Comparison of ENCODE assay signal across 28 cellular contexts in the genomic region with DNA sequence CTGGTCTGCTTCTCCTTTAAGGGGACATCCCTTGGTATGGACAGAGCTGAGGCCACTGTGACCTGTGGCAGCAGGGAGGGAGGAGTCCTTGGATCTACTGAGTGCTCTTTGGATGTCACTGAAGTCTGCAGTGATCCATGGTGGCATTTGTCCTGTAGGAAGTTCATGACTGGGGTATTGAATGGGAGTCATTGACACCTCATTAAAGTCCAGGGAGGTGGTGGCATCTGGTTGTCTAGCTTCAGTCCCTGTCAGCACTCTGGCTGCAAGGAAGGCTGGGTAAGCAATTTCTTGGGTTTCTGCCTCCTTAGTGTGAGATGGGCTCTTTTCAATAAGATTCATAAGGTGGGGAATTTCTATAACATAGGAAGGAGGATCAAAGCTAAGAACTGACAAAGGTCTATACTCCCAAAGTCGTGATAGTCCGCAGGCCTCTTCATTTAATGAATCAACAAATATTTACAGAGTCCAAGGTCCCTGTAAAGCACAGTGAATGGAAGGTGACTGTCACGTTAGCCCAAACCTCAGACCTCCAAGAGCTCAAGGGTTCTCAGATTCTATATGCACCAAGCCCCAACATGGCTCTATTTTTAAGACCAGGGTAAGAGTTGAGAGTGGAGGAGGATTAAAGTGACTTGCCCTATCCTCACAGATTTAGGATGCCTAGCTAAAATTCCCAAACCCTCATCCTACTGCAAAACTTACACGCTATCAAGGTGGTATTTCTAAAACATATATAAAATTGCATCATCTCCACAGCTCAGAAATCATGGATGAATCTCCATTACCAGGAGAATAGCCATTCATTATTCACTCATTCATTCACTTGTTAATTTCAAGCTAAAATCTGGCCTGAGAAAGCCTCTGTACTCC.
"Had no signal": no experiment of that assay in that cellular context is flagged by ENCODE, and none has a peak within 500 bp of the region (broad histone marks: within the 10 kb centered on the region; RNA-seq: fewer than 3 reads in every experiment).

No MANE protein-coding gene starts in this region.

- H3K4me1 Mint-ChIP-seq: activated CD4-positive, alpha-beta T cell treated with anti-CD3 and anti-CD28 coated beads, Interleukin-2, amount 10 ng/mL, durations not matched to agents 7 days and 5 days; activated naive CD8-positive, alpha-beta T cell treated with anti-CD3 and anti-CD28 coated beads, Interleukin-2, amount 10 ng/mL, durations not matched to agents 7 days and 5 days had no signal

- H3K4me1 ChIP-seq: breast epithelium, SJSA1 had no signal

- H3K27me3 ChIP-seq: breast epithelium, SJSA1 had no signal

- H3K9me3 ChIP-seq: breast epithelium, SJSA1 had no signal

- H3K36me3 ChIP-seq: breast epithelium, SJSA1 had no signal

- H3K9me3 Mint-ChIP-seq: activated CD4-positive, alpha-beta memory T cell treated with anti-CD3 and anti-CD28 coated beads for 36 hours; activated CD4-positive, alpha-beta T cell treated with anti-CD3 and anti-CD28 coated beads, Interleukin-2, amount 10 ng/mL, durations not matched to agents 7 days and 5 days; activated naive CD8-positive, alpha-beta T cell treated with anti-CD3 and anti-CD28 coated beads, Interleukin-2, amount 10 ng/mL, durations not matched to agents 7 days and 5 days; activated T-cell treated with anti-CD3 and anti-CD28 coated beads, Interleukin-2, amount 50 U/mL, for 72 hours; activated T-helper 2 cell treated with anti-CD3 and anti-CD28 coated beads, Interferon-gamma antibody, Interleukin-2, Interleukin-4, amounts not matched to agents 10 μg/mL and 5 μg/mL and 100 μg/mL, durations not matched to agents 14 hours and 24 hours and 36 hours; T-helper 1 cell treated with Interleukin-12 subunit alpha and Interleukin-12 subunit beta and Interleukin-4 antibody, amounts not matched to agents 30 μg/mL and 1 μg/mL, for 36 hours had no signal

- H3K4me3 ChIP-seq: breast epithelium, SJSA1 had no signal

- H3K27ac Mint-ChIP-seq: activated CD4-positive, alpha-beta memory T cell treated with anti-CD3 and anti-CD28 coated beads for 36 hours; activated CD4-positive, alpha-beta T cell treated with anti-CD3 and anti-CD28 coated beads, Interleukin-2, amount 10 ng/mL, durations not matched to agents 7 days and 5 days; activated naive CD8-positive, alpha-beta T cell treated with anti-CD3 and anti-CD28 coated beads, Interleukin-2, amount 10 ng/mL, durations not matched to agents 7 days and 5 days; activated T-cell treated with anti-CD3 and anti-CD28 coated beads, Interleukin-2, amount 50 U/mL, for 72 hours; activated T-helper 2 cell treated with anti-CD3 and anti-CD28 coated beads, Interferon-gamma antibody, Interleukin-2, Interleukin-4, amounts not matched to agents 10 μg/mL and 5 μg/mL and 100 μg/mL, durations not matched to agents 14 hours and 24 hours and 36 hours; T-helper 1 cell treated with Interleukin-12 subunit alpha and Interleukin-12 subunit beta and Interleukin-4 antibody, amounts not matched to agents 30 μg/mL and 1 μg/mL, for 36 hours had no signal

- H3K9ac ChIP-seq: KMS-11 had no signal

- H3K4me2 ChIP-seq: KMS-11 had no signal

- DNase-seq: activated CD4-positive, alpha-beta memory T cell treated with anti-CD3 and anti-CD28 coated beads for 36 hours; activated CD4-positive, alpha-beta T cell treated with anti-CD3 and anti-CD28 coated beads, Interleukin-2, amount 10 ng/mL, durations not matched to agents 7 days and 5 days; activated CD4-positive, CD25-positive, alpha-beta regulatory T cell; activated CD8-positive, alpha-beta memory T cell treated with anti-CD3 and anti-CD28 coated beads for 24 hours; activated naive CD4-positive, alpha-beta T cell treated with anti-CD3 and anti-CD28 coated beads, Interleukin-2, amount 50 U/mL, for 16 hours; activated naive CD8-positive, alpha-beta T cell treated with anti-CD3 and anti-CD28 coated beads, Interleukin-2, amount 10 ng/mL, durations not matched to agents 7 days and 5 days; activated T-cell treated with anti-CD3 and anti-CD28 coated beads for 4 hours; activated T-cell treated with anti-CD3 and anti-CD28 coated beads, Interleukin-2, amount 50 U/mL, for 72 hours; aorta; caudate nucleus; MV-4-11; NCI-H1092 treated with DMSO at 0.1 percent for 48 hours; NCI-H1417 treated with DMSO at 0.1 percent for 48 hours; NCI-H1694 treated with DMSO at 0.1 percent for 48 hours; NCI-H2029 treated with DMSO at 0.1 percent for 48 hours; NCI-H446; NCI-H524; PC-3; SHP77; SW 1271; T-helper 9 cell had no signal

- H3K27ac ChIP-seq: breast epithelium, KMS-11, SJSA1 had no signal

- H3K4me3 Mint-ChIP-seq: activated CD4-positive, alpha-beta memory T cell treated with anti-CD3 and anti-CD28 coated beads for 36 hours; activated CD4-positive, alpha-beta T cell treated with anti-CD3 and anti-CD28 coated beads, Interleukin-2, amount 10 ng/mL, durations not matched to agents 7 days and 5 days; activated naive CD8-positive, alpha-beta T cell treated with anti-CD3 and anti-CD28 coated beads, Interleukin-2, amount 10 ng/mL, durations not matched to agents 7 days and 5 days; activated T-cell treated with anti-CD3 and anti-CD28 coated beads, Interleukin-2, amount 50 U/mL, for 72 hours; T-helper 1 cell treated with Interleukin-12 subunit alpha and Interleukin-12 subunit beta and Interleukin-4 antibody, amounts not matched to agents 30 μg/mL and 1 μg/mL, for 36 hours had no signal

- ATAC-seq: activated T-cell treated with anti-CD3 and anti-CD28 coated beads, Interleukin-2, amount 50 U/mL, for 72 hours; PC-3; SK-N-SH treated with all-trans-retinoic acid at 6 μM for 48 hours had no signal

- FAIRE-seq: RCC 7860 had no signal

- H3K36me3 Mint-ChIP-seq: activated CD4-positive, alpha-beta memory T cell treated with anti-CD3 and anti-CD28 coated beads for 36 hours; activated naive CD8-positive, alpha-beta T cell treated with anti-CD3 and anti-CD28 coated beads, Interleukin-2, amount 10 ng/mL, durations not matched to agents 7 days and 5 days had no signal
